1 cellular context compared by ENCODE assay signal in genomic region chr9:136223871-136224640, GRCh38.
A peak's percentile ranks its signal among the peaks of the same experiment; 100 is the strongest.
TF ChIP-seq lines count a peak whose summit lies in the region.

No MANE protein-coding gene starts in this region.

TF ChIP-seq in K562, 482 proteins besides CTCF, POLR2A, EP300 and RAD21:
- TF ChIP-seq GATAD2A (IDR thresholded peaks at IDR 0.05) (no peak), POLR2G (IDR thresholded peaks at IDR 0.05; ENCODE audit: low read depth, low read length) (0 out of 2 replicates have a peak, but pooled peaks have one; percentile 22)
